ENCODE assay signal across 9 cellular contexts in genomic region chr2:20450201-20451108, GRCh38. TPM values are rescaled to one million over a fixed set of nuclear protein-coding genes. Genes with fewer than 3 reads are reported as not detected.
DNase-seq lines count a peak whose midpoint lies in the region; ATAC-seq and TF ChIP-seq lines count a peak whose summit lies in the region.
"Had no signal": no experiment of that assay in that cellular context is flagged by ENCODE, and none has a peak within 500 bp of the region (broad histone marks: within the 10 kb centered on the region; RNA-seq: fewer than 3 reads in every experiment).

No MANE protein-coding gene starts in this region.

- H3K27ac ChIP-seq in mesodermal cell (ENCODE audit: low read depth, low read length, severe bottlenecking) (peak overlapping the region; percentile 83), urinary bladder (ENCODE audit: low read depth) (no peak overlapping the region)
- no peak overlapping the region for H3K27ac ChIP-seq in CD8-positive, alpha-beta T cell (ENCODE audit: low read depth, low read length)

- H3K9me3 Mint-ChIP-seq in CD8-positive, alpha-beta T cell, result no peaks in the 10 kb centered on the region

- H3K27me3 ChIP-seq in CD8-positive, alpha-beta T cell (ENCODE audit: insufficient read depth, low read length), result no peaks in the 10 kb centered on the region

- CTCF ChIA-PET in CD8-positive, alpha-beta T cell (lab: Charles Lee), result interaction anchor here (1.2 to 7.7 kb wide), 3 partner anchors 39 to 211 kb away, joined by 3 to 97 read pairs (median 4); no protein-coding TSS in a partner anchor

- ATAC-seq in HG02870 (IDR thresholded peaks at IDR 0.05; ENCODE audit: unreplicated experiment) (no peak), HG02642 (IDR thresholded peaks at IDR 0.05; ENCODE audit: poor library complexity, unreplicated experiment) (no peak)
- no peak for ATAC-seq in CD8-positive, alpha-beta T cell

- no peak overlapping the region for H3K27ac Mint-ChIP-seq in CD8-positive, alpha-beta T cell
- H3K27ac Mint-ChIP-seq: B cell had no signal

- peak; percentile 21 for DNase-seq in DMS53 (lab: John Stamatoyannopoulos, UW)
- no peak for DNase-seq in DMS53 treated with DMSO at 0.1 percent for 48 hours (lab: John Stamatoyannopoulos, UW; ENCODE audit: unreplicated experiment)
- peak; percentile 94 for DNase-seq in epidermal melanocyte (ENCODE audit: insufficient read length, low spot score)
- no peak for DNase-seq in CD8-positive, alpha-beta T cell

- H3K9me3 ChIP-seq in mesodermal cell (ENCODE audit: control insufficient read depth, low read length), result no peaks in the 10 kb centered on the region
- H3K9me3 ChIP-seq in CD8-positive, alpha-beta T cell (ENCODE audit: low read length), result no peaks in the 10 kb centered on the region

- POLR2A ChIA-PET in CD8-positive, alpha-beta T cell (lab: Charles Lee), result interaction anchor here (0.6 to 0.8 kb wide), 3 partner anchors 192 to 403 kb away, joined by 3 read pairs; no protein-coding TSS in a partner anchor

- peaks cover 30% of the 10 kb centered on the region for H3K27me3 Mint-ChIP-seq in CD8-positive, alpha-beta T cell (ENCODE audit: low read depth)

- H3K4me3 Mint-ChIP-seq in CD8-positive, alpha-beta T cell, result no peak overlapping the region

- TF ChIP-seq CTCF in CD8-positive, alpha-beta T cell (IDR thresholded peaks at IDR 0.05), result no peak

- intact Hi-C loops in CD8-positive, alpha-beta T cell (cut with DNase I, micrococcal nuclease), result no loop called here

- H3K36me3 Mint-ChIP-seq in CD8-positive, alpha-beta T cell, result peaks cover 2% of the 10 kb centered on the region

- WGBS in mesodermal cell (ENCODE audit: insufficient coverage in 2 of 2), 2 experiments, result 58 to 64% methylated on average over 6 of the region's 8 CpGs
- 29% methylated on average over 8 of the region's 8 CpGs for WGBS in urinary bladder

- H3K4me1 ChIP-seq in mesodermal cell (ENCODE audit: control insufficient read depth, insufficient read depth, low read length, poor library complexity, severe bottlenecking) (peaks cover 24% of the 10 kb centered on the region), urinary bladder (ENCODE audit: insufficient read depth) (no peaks in the 10 kb centered on the region)
- H3K4me1 ChIP-seq in CD8-positive, alpha-beta T cell (ENCODE audit: insufficient read depth, low read length), result peaks cover 17% of the 10 kb centered on the region

- H3K4me3 ChIP-seq in mesodermal cell (ENCODE audit: extremely low read depth, insufficient read depth, low read length, poor library complexity, severe bottlenecking) (peak overlapping the region; percentile 84), urinary bladder (ENCODE audit: low read depth, low read length) (peak overlapping the region; percentile 1)
- no peak overlapping the region for H3K4me3 ChIP-seq in CD8-positive, alpha-beta T cell (ENCODE audit: low read depth, low read length)

- H3K36me3 ChIP-seq in mesodermal cell (ENCODE audit: control insufficient read depth, insufficient read depth, low read length) (peaks cover 22% of the 10 kb centered on the region), urinary bladder (ENCODE audit: insufficient read depth) (no peaks in the 10 kb centered on the region)
- H3K36me3 ChIP-seq in CD8-positive, alpha-beta T cell (ENCODE audit: insufficient read depth, low read length), result no peaks in the 10 kb centered on the region

- peaks cover 13% of the 10 kb centered on the region for H3K4me1 Mint-ChIP-seq in CD8-positive, alpha-beta T cell (ENCODE audit: low read depth)

RNA-seq across cellular contexts. Expression of gene RHOB, which starts 3.6 kb away (rescaled TPM):
- 198 TPM for polyA plus RNA-seq in mesodermal cell (2013, experiment 1 of 2)
- 134 TPM for polyA plus RNA-seq in mesodermal cell (2013, experiment 2 of 2)
- 305 TPM for total RNA-seq in urinary bladder
- polyA plus RNA-seq in urinary bladder, result 1,467 TPM
- total RNA-seq in CD8-positive, alpha-beta T cell, result 10 to 100 TPM; 24.0 to 24.7 TPM

Comparison
In these comparisons a context has a peak if more than half of its experiments do, and no peak if none do; other contexts are left out.
1. DNase-seq: peak in DMS53 (single experiment) and epidermal melanocyte (single experiment); none in DMS53 treated with DMSO at 0.1 percent for 48 hours (single experiment) and CD8-positive, alpha-beta T cell (0 of 7).
2. RNA of gene RHOB, which starts 3.6 kb away (total RNA-seq): 305 TPM in urinary bladder (single experiment); 24.0 to 24.7 TPM in CD8-positive, alpha-beta T cell; every median in the first group is over 10 times any median in the second.